Comparison of ENCODE assay signal across 2 cellular contexts in genomic region chr5:154701181-154701580, GRCh38.
TF ChIP-seq lines count a peak whose summit lies in the region.

No MANE protein-coding gene starts in this region.

TF ChIP-seq in HEK293, 187 proteins besides CTCF, POLR2A, EP300 and RAD21 (continued from another document):
- TF ChIP-seq ZNF18 (tag by site-specific recombination; IDR thresholded peaks at IDR 0.05) = no peak
- TF ChIP-seq ZNF692 (tag by site-specific recombination; IDR thresholded peaks at IDR 0.05) = 0 out of 2 replicates have a peak, but pooled peaks have one; percentile 38
- no peak for TF ChIP-seq ZNF362 (tag by site-specific recombination; IDR thresholded peaks at IDR 0.05)
- 0 out of 2 replicates have a peak, but pooled peaks have one; percentile 13 for TF ChIP-seq PATZ1 (tag by site-specific recombination; IDR thresholded peaks at IDR 0.05)
- TF ChIP-seq ZNF561 (tag by site-specific recombination; IDR thresholded peaks at IDR 0.05; ENCODE audit: borderline replicate concordance) = no peak
- TF ChIP-seq TRIM28 (IDR thresholded peaks at IDR 0.05; ENCODE audit: borderline replicate concordance, low read length) = peak; percentile 21; the same call in 1 of the 2 replicates
- TF ChIP-seq HOXA7 (CRISPR knock-in tag; IDR thresholded peaks at IDR 0.05; ENCODE audit: borderline replicate concordance) = no peak
- no peak for TF ChIP-seq ATF2 (tag by site-specific recombination; IDR thresholded peaks at IDR 0.05; ENCODE audit: low read depth)
- TF ChIP-seq SP2 (tag by site-specific recombination; IDR thresholded peaks at IDR 0.05) = 0 out of 2 replicates have a peak, but pooled peaks have one; percentile 8
- 0 out of 2 replicates have a peak, but pooled peaks have one; percentile 21 for TF ChIP-seq SCRT2 (tag by site-specific recombination; IDR thresholded peaks at IDR 0.05)
- no peak for TF ChIP-seq ZSCAN4 (tag by site-specific recombination; IDR thresholded peaks at IDR 0.05)

TF ChIP-seq in HepG2, 621 proteins besides CTCF, POLR2A, EP300 and RAD21 (continued from another document and continues in another):
- TF ChIP-seq KDM4B (CRISPR knock-in tag; IDR thresholded peaks at IDR 0.05) = no peak
- no peak for TF ChIP-seq ZFX (CRISPR knock-in tag; IDR thresholded peaks at IDR 0.05; ENCODE audit: low read depth)
- TF ChIP-seq ZNF770 (CRISPR knock-in tag; IDR thresholded peaks at IDR 0.05) = no peak
- TF ChIP-seq ZNF331 (CRISPR knock-in tag; IDR thresholded peaks at IDR 0.05) = no peak; the same call in 1 of the 2 replicates
- TF ChIP-seq TBL1XR1 (IDR thresholded peaks at IDR 0.05; ENCODE audit: borderline replicate concordance, low read length, partially characterized antibody) = no peak
- no peak for TF ChIP-seq ZNF614 (CRISPR knock-in tag; IDR thresholded peaks at IDR 0.05; ENCODE audit: borderline replicate concordance)
- TF ChIP-seq TRIM22 (IDR thresholded peaks at IDR 0.05) = no peak
- TF ChIP-seq MXD4 (CRISPR knock-in tag; IDR thresholded peaks at IDR 0.05) = no peak
- no peak for TF ChIP-seq ZNF652 (CRISPR knock-in tag; IDR thresholded peaks at IDR 0.05; ENCODE audit: borderline replicate concordance, low read depth)
- no peak for TF ChIP-seq PHF8 (CRISPR knock-in tag; IDR thresholded peaks at IDR 0.05)
- no peak for TF ChIP-seq NR1H2 (CRISPR knock-in tag; IDR thresholded peaks at IDR 0.05; ENCODE audit: borderline replicate concordance, low read depth)
- TF ChIP-seq ZFP90 (CRISPR knock-in tag; IDR thresholded peaks at IDR 0.05; ENCODE audit: borderline replicate concordance) = no peak
- TF ChIP-seq SP4 (CRISPR knock-in tag; IDR thresholded peaks at IDR 0.05) = no peak
- TF ChIP-seq GATAD2A (CRISPR knock-in tag; IDR thresholded peaks at IDR 0.05) = 0 out of 2 replicates have a peak, but pooled peaks have one; percentile 11
- TF ChIP-seq KAT2B (IDR thresholded peaks at IDR 0.05; ENCODE audit: borderline replicate concordance, low read depth, low read length) = no peak
- TF ChIP-seq ELK4 (CRISPR knock-in tag; IDR thresholded peaks at IDR 0.05; ENCODE audit: borderline replicate concordance) = no peak
- TF ChIP-seq ZNF232 (CRISPR knock-in tag; IDR thresholded peaks at IDR 0.05; ENCODE audit: borderline replicate concordance) = peak; percentile 100
- no peak for TF ChIP-seq GTF3A (CRISPR knock-in tag; conservative IDR thresholded peaks at IDR 0.05)
- no peak for TF ChIP-seq IKZF1 (IDR thresholded peaks at IDR 0.05)
- no peak for TF ChIP-seq DMAP1 (CRISPR knock-in tag; IDR thresholded peaks at IDR 0.05)
- 0 out of 2 replicates have a peak, but pooled peaks have one; percentile 8 for TF ChIP-seq RAD51 (IDR thresholded peaks at IDR 0.05; ENCODE audit: borderline replicate concordance)
- TF ChIP-seq TOPORS (CRISPR knock-in tag; IDR thresholded peaks at IDR 0.05) = no peak
- TF ChIP-seq FUBP1 (CRISPR knock-in tag; IDR thresholded peaks at IDR 0.05; ENCODE audit: borderline replicate concordance) = no peak
- no peak for TF ChIP-seq IRX3 (CRISPR knock-in tag; IDR thresholded peaks at IDR 0.05; ENCODE audit: borderline replicate concordance, low read depth)
- no peak for TF ChIP-seq ZNF251 (CRISPR knock-in tag; IDR thresholded peaks at IDR 0.05)
- TF ChIP-seq ZNF451 (CRISPR knock-in tag; IDR thresholded peaks at IDR 0.05) = no peak
- peak; percentile 6; the same call in 1 of the 2 replicates for TF ChIP-seq FOXP1 (IDR thresholded peaks at IDR 0.05)
- TF ChIP-seq FOXP1 (CRISPR knock-in tag; IDR thresholded peaks at IDR 0.05) = peak; percentile 66; the same call in 1 of the 2 replicates
- TF ChIP-seq SOX5 (CRISPR knock-in tag; IDR thresholded peaks at IDR 0.05; ENCODE audit: borderline replicate concordance) = peak; percentile 32; the same call in 1 of the 2 replicates
- TF ChIP-seq SNAPC4 (CRISPR knock-in tag; IDR thresholded peaks at IDR 0.05) = no peak
- TF ChIP-seq ZNF766 (CRISPR knock-in tag; IDR thresholded peaks at IDR 0.05; ENCODE audit: borderline replicate concordance) = no peak
- no peak for TF ChIP-seq HIC2 (CRISPR knock-in tag; IDR thresholded peaks at IDR 0.05; ENCODE audit: low read depth)
- TF ChIP-seq AGO2 (optimal IDR thresholded peaks at IDR 0.05; ENCODE audit: low read depth, low read length) = no peak
- no peak for TF ChIP-seq ZNF24 (IDR thresholded peaks at IDR 0.05)
- TF ChIP-seq FOXP4 (CRISPR knock-in tag; IDR thresholded peaks at IDR 0.05) = peak; percentile 70; the same call in 1 of the 2 replicates
- no peak for TF ChIP-seq ZNF224 (CRISPR knock-in tag; IDR thresholded peaks at IDR 0.05)
- no peak for TF ChIP-seq FOXA1 (IDR thresholded peaks at IDR 0.05)
- TF ChIP-seq FOXA1 (CRISPR knock-in tag; IDR thresholded peaks at IDR 0.05) = peak; percentile 80
- no peak for TF ChIP-seq HOXD1 (CRISPR knock-in tag; IDR thresholded peaks at IDR 0.05)
- 0 out of 2 replicates have a peak, but pooled peaks have one; percentile 3 for TF ChIP-seq RXRB (CRISPR knock-in tag; IDR thresholded peaks at IDR 0.05; ENCODE audit: borderline replicate concordance)
- TF ChIP-seq MAFG (CRISPR knock-in tag; IDR thresholded peaks at IDR 0.05) = peak; percentile 95
- TF ChIP-seq TSC22D2 (CRISPR knock-in tag; IDR thresholded peaks at IDR 0.05; ENCODE audit: borderline replicate concordance) = no peak
- TF ChIP-seq RELA (CRISPR knock-in tag; IDR thresholded peaks at IDR 0.05) = no peak
- TF ChIP-seq ZNF841 (CRISPR knock-in tag; IDR thresholded peaks at IDR 0.05; ENCODE audit: borderline replicate concordance) = no peak
- TF ChIP-seq POLR2AphosphoS5 (IDR thresholded peaks at IDR 0.05; ENCODE audit: low read depth, low read length) = no peak
- no peak for TF ChIP-seq ZNF280B (CRISPR knock-in tag; IDR thresholded peaks at IDR 0.05; ENCODE audit: borderline replicate concordance)
- no peak for TF ChIP-seq SKI (IDR thresholded peaks at IDR 0.05; ENCODE audit: partially characterized antibody)
